8 cellular contexts compared by ENCODE assay signal in genomic region chr5:78162253-78162862, GRCh38.
A peak's percentile ranks its signal among the peaks of the same experiment; 100 is the strongest.
DNase-seq lines count a peak whose midpoint lies in the region; ATAC-seq and TF ChIP-seq lines count a peak whose summit lies in the region.

No MANE protein-coding gene starts in this region.

- H3K4me3 Mint-ChIP-seq in CD4-positive, alpha-beta memory T cell = no peak overlapping the region

- ATAC-seq in psoas muscle (no peak), aorta (ENCODE audit: low FRiP score) (no peak), HG02763 (IDR thresholded peaks at IDR 0.05; ENCODE audit: unreplicated experiment) (no peak)

- TF ChIP-seq POLR2A in esophagus squamous epithelium (IDR thresholded peaks at IDR 0.05) = no peak

- H3K27ac Mint-ChIP-seq in CD4-positive, alpha-beta memory T cell = no peak overlapping the region

- POLR2A ChIA-PET in CD4-positive, alpha-beta memory T cell (lab: Charles Lee; ENCODE audit: partially characterized antibody) = no interaction called here

- TF ChIP-seq CTCF in esophagus squamous epithelium (IDR thresholded peaks at IDR 0.05) (peak in 5 of 6 experiments; percentile 21 to 54 (median 23)), psoas muscle (IDR thresholded peaks at IDR 0.05) (peak; percentile 47)

- 96 to 98% methylated on average over 3 of the region's 3 CpGs for WGBS in esophagus squamous epithelium, 2 donors
- 95 to 97% (median 96%) methylated on average over 3 of the region's 3 CpGs for WGBS in psoas muscle, 3 donors
- 96 to 98% methylated on average over 3 of the region's 3 CpGs for WGBS in aorta, 2 donors

- intact Hi-C loops in CD4-positive, alpha-beta memory T cell (cut with micrococcal nuclease) = loop anchor here (5.0 kb wide), 1 partner anchor 1295 kb away; no protein-coding TSS in a partner anchor
- intact Hi-C loops in esophagus squamous epithelium (cut with DNase I) = no loop called here
- intact Hi-C loops in psoas muscle (cut with DNase I) = loop anchor here in 1 of 2 donors (5.0 kb wide), 1 partner anchor 600 kb away; no protein-coding TSS in a partner anchor
- intact Hi-C loops in aorta (cut with DNase I) = no loop called here

- no peaks in the 10 kb centered on the region for H3K27me3 ChIP-seq in CD4-positive, alpha-beta memory T cell (ENCODE audit: insufficient read depth, low read length)
- H3K27me3 ChIP-seq in H7 (ENCODE audit: control insufficient read depth, insufficient read depth, low read length) (no peaks in the 10 kb centered on the region), esophagus squamous epithelium (no peaks in the 10 kb centered on the region), psoas muscle (ENCODE audit: insufficient read depth in 3 of 3, low read length in 2 of 3) (no peaks in the 10 kb centered on the region), aorta (ENCODE audit: control insufficient read depth in 1 of 2, insufficient read depth in 2 of 2, low read length in 1 of 2) (no peaks in the 10 kb centered on the region)

- CTCF ChIA-PET in CD4-positive, alpha-beta memory T cell (lab: Charles Lee; ENCODE audit: partially characterized antibody) = interaction anchor here (1.2 kb wide), 1 partner anchor 1294 kb away, joined by 3 read pairs; no protein-coding TSS in a partner anchor

- H3K9me3 ChIP-seq in CD4-positive, alpha-beta memory T cell (ENCODE audit: control insufficient read depth in 1 of 2, low read length in 2 of 2) = no peaks in the 10 kb centered on the region
- H3K9me3 ChIP-seq in esophagus squamous epithelium (no peaks in the 10 kb centered on the region), psoas muscle (no peaks in the 10 kb centered on the region), aorta (ENCODE audit: control insufficient read depth, low read length) (no peaks in the 10 kb centered on the region)

- H3K36me3 ChIP-seq in CD4-positive, alpha-beta memory T cell (ENCODE audit: insufficient read depth, low read length) = no peaks in the 10 kb centered on the region
- no peaks in the 10 kb centered on the region; the same call in 1 of the 2 replicates for H3K36me3 ChIP-seq in H7 (replicated peaks; ENCODE audit: control insufficient read depth, insufficient read depth, low read length)
- H3K36me3 ChIP-seq in esophagus squamous epithelium = peaks cover 0 to 57% (median 3%) of the 10 kb centered on the region in 3 donors
- H3K36me3 ChIP-seq in psoas muscle (ENCODE audit: insufficient read depth in 1 of 2, low read depth in 1 of 2) = peaks cover 0 to 31% of the 10 kb centered on the region in 2 donors
- no peaks in the 10 kb centered on the region for H3K36me3 ChIP-seq in aorta (ENCODE audit: control insufficient read depth in 1 of 2, insufficient read depth in 2 of 2, low read length in 1 of 2)

- peaks cover 0 to 2% (median under 1%) of the 10 kb centered on the region in 4 donors for H3K4me1 Mint-ChIP-seq in CD4-positive, alpha-beta memory T cell

- H3K36me3 Mint-ChIP-seq in CD4-positive, alpha-beta memory T cell = peaks cover 43 to 45% of the 10 kb centered on the region in 2 donors

- no peaks in the 10 kb centered on the region for H3K9me3 Mint-ChIP-seq in CD4-positive, alpha-beta memory T cell

- H3K27ac ChIP-seq in CD4-positive, alpha-beta memory T cell (ENCODE audit: low read depth, low read length) = no peak overlapping the region
- no peak overlapping the region for H3K27ac ChIP-seq in esophagus squamous epithelium
- no peak overlapping the region for H3K27ac ChIP-seq in psoas muscle
- H3K27ac ChIP-seq in aorta (ENCODE audit: low read depth in 1 of 2, low read length in 2 of 2) = no peak overlapping the region

- no peak overlapping the region for H3K4me3 ChIP-seq in CD4-positive, alpha-beta memory T cell (ENCODE audit: low read length in 2 of 2)
- H3K4me3 ChIP-seq in H7 (ENCODE audit: insufficient read depth, low read depth, low read length) (no peak overlapping the region), esophagus squamous epithelium (no peak overlapping the region), psoas muscle (no peak overlapping the region), aorta (ENCODE audit: low read length in 2 of 2) (no peak overlapping the region)

- no peaks in the 10 kb centered on the region for H3K4me1 ChIP-seq in CD4-positive, alpha-beta memory T cell (ENCODE audit: insufficient read depth, low read length)
- H3K4me1 ChIP-seq in esophagus squamous epithelium = no peaks in the 10 kb centered on the region
- no peaks in the 10 kb centered on the region for H3K4me1 ChIP-seq in psoas muscle
- no peaks in the 10 kb centered on the region for H3K4me1 ChIP-seq in aorta (ENCODE audit: control insufficient read depth in 1 of 2, insufficient read depth in 2 of 2, low read length in 2 of 2)

- DNase-seq in CD4-positive, alpha-beta memory T cell = peak in 4 of 5 donors; percentile 2 to 23 (median 10)
- peak; percentile 14 for DNase-seq in H7
- DNase-seq in NOMO-1 treated with DMSO at 0.1 percent for 48 hours (lab: John Stamatoyannopoulos, UW; ENCODE audit: unreplicated experiment) = peak; percentile 46
- no peak for DNase-seq in esophagus squamous epithelium (lab: John Stamatoyannopoulos, UW)
- DNase-seq in psoas muscle = no peak
- no peak for DNase-seq in aorta
- DNase-seq in amniotic stem cell (lab: John Stamatoyannopoulos, UW) = no peak

- no peaks in the 10 kb centered on the region for H3K27me3 Mint-ChIP-seq in CD4-positive, alpha-beta memory T cell

Comparison
In these comparisons a context has a peak if more than half of its experiments do, and no peak if none do; other contexts are left out.
1. DNase-seq: peak in CD4-positive, alpha-beta memory T cell (4 of 5), H7 (single experiment) and NOMO-1 treated with DMSO at 0.1 percent for 48 hours (single experiment); none in esophagus squamous epithelium (single experiment), psoas muscle (0 of 2), aorta (0 of 2) and amniotic stem cell (single experiment).